ENCODE assay signal across 22 cellular contexts in genomic region chr1:49199564-49199963, GRCh38.
DNase-seq lines count a peak whose midpoint lies in the region; TF ChIP-seq lines count a peak whose summit lies in the region.
"Had no signal": no experiment of that assay in that cellular context is flagged by ENCODE, and none has a peak within 500 bp of the region (broad histone marks: within the 10 kb centered on the region; RNA-seq: fewer than 3 reads in every experiment).

No MANE protein-coding gene starts in this region.

- BruUV-seq in mammary epithelial cell (replicated peaks; lab: Mats Ljungman, UMichigan), result no TSS peak

- H4K20me1 ChIP-seq in mammary epithelial cell (ENCODE audit: insufficient read depth, low read length), result no peaks in the 10 kb centered on the region

- H3K27ac ChIP-seq in mammary epithelial cell (ENCODE audit: insufficient read depth, low read depth, low read length), result no peak overlapping the region
- H3K27ac ChIP-seq: HL-60 had no signal

- H3K36me3 ChIP-seq in mammary epithelial cell (ENCODE audit: insufficient read depth, low read length), result no peaks in the 10 kb centered on the region
- H3K36me3 ChIP-seq: BE2C had no signal

- DNase-seq in DMS53 treated with DMSO at 0.1 percent for 48 hours (lab: John Stamatoyannopoulos, UW; ENCODE audit: unreplicated experiment), result peak; percentile 66
- peak; percentile 6 for DNase-seq in epithelial cell of proximal tubule (ENCODE audit: low read depth)
- peak; percentile 25 for DNase-seq in kidney tubule cell (ENCODE audit: low spot score)
- DNase-seq in retinal pigment epithelial cell (ENCODE audit: low read depth), result peak; percentile 6
- DNase-seq in mammary epithelial cell, result no peak
- no peak for DNase-seq in retina
- DNase-seq in foreskin fibroblast, result no peak
- no peak for DNase-seq in GM10248 (ENCODE audit: extremely low spot score)
- DNase-seq: ACHN; BE2C; C1 segment of cervical spinal cord; CD4-positive, CD25-positive, alpha-beta regulatory T cell; CD8-positive, alpha-beta memory T cell; COR-L47; DMS 273 treated with DMSO at 0.1 percent for 48 hours; DMS79; GF-D8; H7; HFFc6 had no signal

- TF ChIP-seq CTCF in epithelial cell of proximal tubule (conservative IDR thresholded peaks at IDR 0.05; ENCODE audit: low read depth, low read length) (no peak), retinal pigment epithelial cell (conservative IDR thresholded peaks at IDR 0.05; ENCODE audit: low read depth, low read length) (no peak), mammary epithelial cell (conservative IDR thresholded peaks at IDR 0.05 in 1 of 2, IDR thresholded peaks at IDR 0.05 in 1 of 2; ENCODE audit: extremely low read depth in 1 of 2, insufficient read depth in 1 of 2, low read depth in 1 of 2, low read length in 2 of 2) (no peak), foreskin fibroblast (IDR thresholded peaks at IDR 0.05; ENCODE audit: low read depth, low read length) (no peak), GM10248 (IDR thresholded peaks at IDR 0.05; ENCODE audit: control extremely low read depth, extremely low read depth, low read depth, missing control alignments) (no peak)

- no peaks in the 10 kb centered on the region for H3K27me3 ChIP-seq in mammary epithelial cell (ENCODE audit: insufficient read depth, low read length)
- H3K27me3 ChIP-seq: BE2C had no signal

- H3K79me2 ChIP-seq in mammary epithelial cell (ENCODE audit: insufficient read depth, low read length), result no peaks in the 10 kb centered on the region

- intact Hi-C loops in mammary epithelial cell (cut with micrococcal nuclease), result no loop called here

- no peak overlapping the region for H3K9ac ChIP-seq in mammary epithelial cell (ENCODE audit: insufficient read depth, low read length)

- H3K4me1 ChIP-seq in mammary epithelial cell (ENCODE audit: insufficient read depth, low read length), result no peaks in the 10 kb centered on the region
- H3K4me1 ChIP-seq: BE2C had no signal

- CTCF ChIA-PET in mammary epithelial cell (lab: Charles Lee; ENCODE audit: low non-redundant PET), result no interaction called here
- CTCF ChIA-PET in GM10248 (lab: Yijun Ruan, JAX), result interaction anchor here (1.8 kb wide), 1 partner anchor 10 kb away, joined by 4 read pairs; no protein-coding TSS in a partner anchor

- dilution Hi-C loops in mammary epithelial cell (cut with HindIII; ENCODE audit: low sequenced_read_pairs), result no loop called here

- no peak overlapping the region for H3K4me2 ChIP-seq in mammary epithelial cell (ENCODE audit: insufficient read depth, low read depth, low read length)
- H3K4me2 ChIP-seq: GM23338 had no signal

- peaks cover 3% of the 10 kb centered on the region for H3K9me3 ChIP-seq in mammary epithelial cell (replicated peaks; ENCODE audit: insufficient read depth, low read length)
- H3K9me3 ChIP-seq: BE2C had no signal

- H3K4me3 ChIP-seq in epithelial cell of proximal tubule (ENCODE audit: low read depth, low read length), result no peak overlapping the region
- H3K4me3 ChIP-seq in retinal pigment epithelial cell (ENCODE audit: low read length), result no peak overlapping the region
- H3K4me3 ChIP-seq in mammary epithelial cell (replicated peaks in 1 of 3; ENCODE audit: insufficient read depth in 1 of 3, low read depth in 2 of 3, low read length in 3 of 3), result no peak overlapping the region
- no peak overlapping the region for H3K4me3 ChIP-seq in foreskin fibroblast (ENCODE audit: low read depth in 1 of 2, low read length in 2 of 2)
- H3K4me3 ChIP-seq: GM12878, GM23338 had no signal

- in situ Hi-C loops in mammary epithelial cell (cut with MboI; ENCODE audit: low sequenced_read_pairs in 2 of 2), result no loop called here

- POLR2A ChIA-PET in GM10248 (lab: Yijun Ruan, JAX), result no interaction called here

- no peak overlapping the region for H2AFZ ChIP-seq in mammary epithelial cell (ENCODE audit: low read depth, low read length)
- H2AFZ ChIP-seq: GM23338 had no signal

Comparison
In these comparisons a context has a peak if more than half of its experiments do, and no peak if none do; other contexts are left out.
1. DNase-seq: peak in DMS53 treated with DMSO at 0.1 percent for 48 hours (single experiment), epithelial cell of proximal tubule (single experiment), kidney tubule cell (single experiment) and retinal pigment epithelial cell (single experiment); none in mammary epithelial cell (single experiment), retina (single experiment), foreskin fibroblast (0 of 2) and GM10248 (single experiment).